ENCODE assay signal across 1 cellular context in the genomic region with DNA sequence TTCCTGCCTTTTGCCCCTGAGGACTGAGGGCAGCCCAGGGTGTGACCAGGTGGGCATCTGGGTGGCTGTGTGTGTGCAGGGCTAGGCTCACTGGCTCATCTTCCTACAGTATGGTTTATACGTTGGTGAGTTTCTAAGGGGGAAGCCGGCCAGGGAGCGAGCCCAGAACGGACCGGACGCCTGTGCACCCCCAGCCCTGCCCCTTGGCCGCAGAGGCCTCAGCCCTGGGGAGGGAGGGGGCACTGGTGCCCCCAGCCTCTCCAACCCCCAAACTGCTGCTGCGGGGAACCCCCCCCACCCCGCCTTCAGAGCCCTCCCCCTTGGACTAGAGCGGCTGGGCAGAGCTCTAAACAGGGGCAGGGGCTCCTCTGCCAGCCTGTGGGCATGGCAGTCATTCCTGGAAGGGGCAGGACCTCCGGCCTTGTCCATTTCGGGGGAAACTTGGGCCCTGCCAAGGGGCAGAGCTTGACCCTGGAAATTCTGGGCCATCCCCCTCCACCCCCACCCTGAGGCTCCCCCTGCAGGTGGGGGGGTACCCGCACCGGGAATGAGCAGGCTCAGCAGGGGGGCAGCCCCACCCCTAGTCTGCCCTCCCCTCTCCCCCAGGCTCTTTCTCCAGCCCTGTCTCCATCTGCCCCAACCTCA.
TF ChIP-seq lines count a peak whose summit lies in the region.

No MANE protein-coding gene starts in this region.

TF ChIP-seq in SK-N-SH treated with all-trans-retinoic acid at 6 μM for 48 hours, 23 proteins besides CTCF, POLR2A, EP300 and RAD21 (continued from another document):
- TF ChIP-seq, protein P1, sequence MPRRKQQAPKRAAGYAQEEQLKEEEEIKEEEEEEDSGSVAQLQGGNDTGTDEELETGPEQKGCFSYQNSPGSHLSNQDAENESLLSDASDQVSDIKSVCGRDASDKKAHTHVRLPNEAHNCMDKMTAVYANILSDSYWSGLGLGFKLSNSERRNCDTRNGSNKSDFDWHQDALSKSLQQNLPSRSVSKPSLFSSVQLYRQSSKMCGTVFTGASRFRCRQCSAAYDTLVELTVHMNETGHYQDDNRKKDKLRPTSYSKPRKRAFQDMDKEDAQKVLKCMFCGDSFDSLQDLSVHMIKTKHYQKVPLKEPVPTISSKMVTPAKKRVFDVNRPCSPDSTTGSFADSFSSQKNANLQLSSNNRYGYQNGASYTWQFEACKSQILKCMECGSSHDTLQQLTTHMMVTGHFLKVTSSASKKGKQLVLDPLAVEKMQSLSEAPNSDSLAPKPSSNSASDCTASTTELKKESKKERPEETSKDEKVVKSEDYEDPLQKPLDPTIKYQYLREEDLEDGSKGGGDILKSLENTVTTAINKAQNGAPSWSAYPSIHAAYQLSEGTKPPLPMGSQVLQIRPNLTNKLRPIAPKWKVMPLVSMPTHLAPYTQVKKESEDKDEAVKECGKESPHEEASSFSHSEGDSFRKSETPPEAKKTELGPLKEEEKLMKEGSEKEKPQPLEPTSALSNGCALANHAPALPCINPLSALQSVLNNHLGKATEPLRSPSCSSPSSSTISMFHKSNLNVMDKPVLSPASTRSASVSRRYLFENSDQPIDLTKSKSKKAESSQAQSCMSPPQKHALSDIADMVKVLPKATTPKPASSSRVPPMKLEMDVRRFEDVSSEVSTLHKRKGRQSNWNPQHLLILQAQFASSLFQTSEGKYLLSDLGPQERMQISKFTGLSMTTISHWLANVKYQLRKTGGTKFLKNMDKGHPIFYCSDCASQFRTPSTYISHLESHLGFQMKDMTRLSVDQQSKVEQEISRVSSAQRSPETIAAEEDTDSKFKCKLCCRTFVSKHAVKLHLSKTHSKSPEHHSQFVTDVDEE (CRISPR knock-in tag; IDR thresholded peaks at IDR 0.05), result no peak
- TF ChIP-seq GLIS3 (CRISPR knock-in tag; IDR thresholded peaks at IDR 0.05) (no peak), ARNTL (CRISPR knock-in tag; IDR thresholded peaks at IDR 0.05; ENCODE audit: borderline replicate concordance, low read depth) (no peak)
